Comparison of ENCODE assay signal across 17 cellular contexts in genomic region chr5:1200495-1201326, GRCh38. TPM values are rescaled to one million over a fixed set of nuclear protein-coding genes. Genes with fewer than 3 reads are reported as not detected.
DNase-seq lines count a peak whose midpoint lies in the region; ATAC-seq and TF ChIP-seq lines count a peak whose summit lies in the region.
"Had no signal": no experiment of that assay in that cellular context is flagged by ENCODE, and none has a peak within 500 bp of the region (broad histone marks: within the 10 kb centered on the region; RNA-seq: fewer than 3 reads in every experiment).

No MANE protein-coding gene starts in this region.

- intact Hi-C loops in left lung (cut with DNase I), result no loop called here

- H3K9me3 Mint-ChIP-seq in stimulated activated naive CD8-positive, alpha-beta T cell treated with anti-CD3 and anti-CD28 coated beads, Interleukin-15, amount 100 ng/mL, for 72 hours, result no peaks in the 10 kb centered on the region
- no peaks in the 10 kb centered on the region for H3K9me3 Mint-ChIP-seq in WTC11

- CTCF ChIA-PET in WTC11 (lab: Charles Lee), result no interaction called here

- H3K4me3 ChIP-seq in left lung, result no peak overlapping the region
- H3K4me3 ChIP-seq: PC-9 had no signal

- H3K4me1 Mint-ChIP-seq in stimulated activated naive CD8-positive, alpha-beta T cell treated with anti-CD3 and anti-CD28 coated beads, Interleukin-15, amount 100 ng/mL, for 72 hours, result no peaks in the 10 kb centered on the region
- H3K4me1 Mint-ChIP-seq in WTC11, result peaks cover 7% of the 10 kb centered on the region; the same call in 1 of the 2 replicates

- H3K27ac ChIP-seq in left lung, result no peak overlapping the region
- H3K27ac ChIP-seq: PC-9 had no signal

- H3K27me3 ChIP-seq in left lung, result peaks cover 0 to 75% of the 10 kb centered on the region in 2 donors

- no peaks in the 10 kb centered on the region for H3K4me1 ChIP-seq in left lung

- no peaks in the 10 kb centered on the region for H3K9me3 ChIP-seq in left lung
- H3K9me3 ChIP-seq: SK-N-SH had no signal

- peak; percentile 18 for ATAC-seq in stimulated activated naive CD8-positive, alpha-beta T cell treated with anti-CD3 and anti-CD28 coated beads, Interleukin-15, amount 100 ng/mL, for 72 hours
- no peak for ATAC-seq in stimulated activated naive CD8-positive, alpha-beta T cell treated with anti-CD3 and anti-CD28 coated beads, Interleukin-15, Interleukin-2, amounts not matched to agents 100 U/mL and 50 U/mL, for 24 hours
- no peak for ATAC-seq in WTC11
- ATAC-seq in left lung, result no peak
- no peak for ATAC-seq in HG02571 (IDR thresholded peaks at IDR 0.05; ENCODE audit: unreplicated experiment)

- no peaks in the 10 kb centered on the region for H3K36me3 Mint-ChIP-seq in WTC11

- H3K4me3 Mint-ChIP-seq in stimulated activated naive CD8-positive, alpha-beta T cell treated with anti-CD3 and anti-CD28 coated beads, Interleukin-15, amount 100 ng/mL, for 72 hours, result no peak overlapping the region
- no peak overlapping the region for H3K4me3 Mint-ChIP-seq in WTC11

- H3K27me3 Mint-ChIP-seq in stimulated activated naive CD8-positive, alpha-beta T cell treated with anti-CD3 and anti-CD28 coated beads, Interleukin-15, amount 100 ng/mL, for 72 hours, result peaks cover 7% of the 10 kb centered on the region
- no peaks in the 10 kb centered on the region for H3K27me3 Mint-ChIP-seq in WTC11 (ENCODE audit: low read depth)

- no peaks in the 10 kb centered on the region for H3K36me3 ChIP-seq in left lung

- no peak for DNase-seq in stimulated activated naive CD8-positive, alpha-beta T cell treated with anti-CD3 and anti-CD28 coated beads, Interleukin-15, amount 100 ng/mL, for 72 hours
- no peak for DNase-seq in stimulated activated naive CD8-positive, alpha-beta T cell treated with anti-CD3 and anti-CD28 coated beads, Interleukin-15, Interleukin-2, amounts not matched to agents 100 U/mL and 50 U/mL, for 24 hours
- DNase-seq in WTC11 (ENCODE audit: low spot score), result no peak
- DNase-seq in left lung, result peak; percentile 22 to 75
- no peak for DNase-seq in retina
- no peak for DNase-seq in SW 1271 (lab: John Stamatoyannopoulos, UW)
- no peak for DNase-seq in LoVo (ENCODE audit: low spot score)
- DNase-seq: HCEC 1CT, MV-4-11, NCI-H2029 treated with DMSO at 0.1 percent for 48 hours, NCI-H2171 treated with DMSO at 0.1 percent for 48 hours, NCI-H446 treated with DMSO at 0.1 percent for 48 hours, NCI-H748 treated with DMSO at 0.1 percent for 48 hours, PC-9, SHP77, SK-N-SH had no signal

- POLR2A ChIA-PET in WTC11 (lab: Charles Lee), result no interaction called here

- TF ChIP-seq CTCF in WTC11 (IDR thresholded peaks at IDR 0.05) (no peak), left lung (IDR thresholded peaks at IDR 0.05) (no peak)

- no peak overlapping the region for H3K27ac Mint-ChIP-seq in stimulated activated naive CD8-positive, alpha-beta T cell treated with anti-CD3 and anti-CD28 coated beads, Interleukin-15, amount 100 ng/mL, for 72 hours
- H3K27ac Mint-ChIP-seq in WTC11, result no peak overlapping the region

TF ChIP-seq in WTC11, 78 proteins besides CTCF, POLR2A, EP300 and RAD21:
- TF ChIP-seq ZNF423 (CRISPR knock-in tag; IDR thresholded peaks at IDR 0.05) (0 out of 2 replicates have a peak, but pooled peaks have one; percentile 17), CBFB (CRISPR knock-in tag; IDR thresholded peaks at IDR 0.05; ENCODE audit: low read depth) (no peak)

RNA-seq across cellular contexts. Expression of gene SLC6A19, which starts 0.7 kb away (rescaled TPM):
- total RNA-seq in WTC11 (2021) (0.04 to 0.05 TPM in 2 of 3 replicates, not detected in the other), left lung (not detected)
- total RNA-seq: PC-9 had no signal

RNA-seq across cellular contexts. Expression of gene SLC6A18, which starts 24.5 kb away (rescaled TPM):
- total RNA-seq in WTC11 (2021) (not detected in 3 replicates), left lung (not detected)
- total RNA-seq: PC-9 had no signal

Comparison
In these comparisons a context has a peak if more than half of its experiments do, and no peak if none do; other contexts are left out.
1. DNase-seq: peak in left lung (2 of 2); none in stimulated activated naive CD8-positive, alpha-beta T cell treated with anti-CD3 and anti-CD28 coated beads, Interleukin-15, amount 100 ng/mL, for 72 hours (0 of 2), stimulated activated naive CD8-positive, alpha-beta T cell treated with anti-CD3 and anti-CD28 coated beads, Interleukin-15, Interleukin-2, amounts not matched to agents 100 U/mL and 50 U/mL, for 24 hours (single experiment), WTC11 (single experiment), retina (single experiment), SW 1271 (0 of 2) and LoVo (single experiment).